1 cellular context compared by ENCODE assay signal in the genomic region with DNA sequence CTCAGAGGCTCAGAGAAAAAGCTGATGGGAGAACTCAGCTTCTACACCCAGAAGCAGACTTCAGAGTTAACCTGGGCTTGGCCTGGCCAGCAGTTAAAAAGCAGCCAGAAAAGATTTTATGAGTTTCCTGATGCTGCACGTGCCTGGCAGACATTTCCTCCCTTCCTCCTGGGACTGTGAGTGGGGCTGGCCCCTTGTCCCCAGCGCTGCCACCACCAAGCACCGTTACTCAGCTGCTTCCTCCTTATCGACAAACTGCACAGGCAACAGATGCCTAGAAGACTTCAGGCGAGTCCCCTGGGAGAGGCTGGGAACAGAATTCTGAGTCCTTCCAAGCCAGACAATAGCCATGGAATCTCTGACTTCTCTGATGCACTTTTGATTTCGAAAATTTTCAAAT.
TF ChIP-seq lines count a peak whose summit lies in the region.

No MANE protein-coding gene starts in this region.

TF ChIP-seq in GM23338, 12 proteins besides CTCF, POLR2A, EP300 and RAD21 (continued from another document):
- TF ChIP-seq, protein P1, sequence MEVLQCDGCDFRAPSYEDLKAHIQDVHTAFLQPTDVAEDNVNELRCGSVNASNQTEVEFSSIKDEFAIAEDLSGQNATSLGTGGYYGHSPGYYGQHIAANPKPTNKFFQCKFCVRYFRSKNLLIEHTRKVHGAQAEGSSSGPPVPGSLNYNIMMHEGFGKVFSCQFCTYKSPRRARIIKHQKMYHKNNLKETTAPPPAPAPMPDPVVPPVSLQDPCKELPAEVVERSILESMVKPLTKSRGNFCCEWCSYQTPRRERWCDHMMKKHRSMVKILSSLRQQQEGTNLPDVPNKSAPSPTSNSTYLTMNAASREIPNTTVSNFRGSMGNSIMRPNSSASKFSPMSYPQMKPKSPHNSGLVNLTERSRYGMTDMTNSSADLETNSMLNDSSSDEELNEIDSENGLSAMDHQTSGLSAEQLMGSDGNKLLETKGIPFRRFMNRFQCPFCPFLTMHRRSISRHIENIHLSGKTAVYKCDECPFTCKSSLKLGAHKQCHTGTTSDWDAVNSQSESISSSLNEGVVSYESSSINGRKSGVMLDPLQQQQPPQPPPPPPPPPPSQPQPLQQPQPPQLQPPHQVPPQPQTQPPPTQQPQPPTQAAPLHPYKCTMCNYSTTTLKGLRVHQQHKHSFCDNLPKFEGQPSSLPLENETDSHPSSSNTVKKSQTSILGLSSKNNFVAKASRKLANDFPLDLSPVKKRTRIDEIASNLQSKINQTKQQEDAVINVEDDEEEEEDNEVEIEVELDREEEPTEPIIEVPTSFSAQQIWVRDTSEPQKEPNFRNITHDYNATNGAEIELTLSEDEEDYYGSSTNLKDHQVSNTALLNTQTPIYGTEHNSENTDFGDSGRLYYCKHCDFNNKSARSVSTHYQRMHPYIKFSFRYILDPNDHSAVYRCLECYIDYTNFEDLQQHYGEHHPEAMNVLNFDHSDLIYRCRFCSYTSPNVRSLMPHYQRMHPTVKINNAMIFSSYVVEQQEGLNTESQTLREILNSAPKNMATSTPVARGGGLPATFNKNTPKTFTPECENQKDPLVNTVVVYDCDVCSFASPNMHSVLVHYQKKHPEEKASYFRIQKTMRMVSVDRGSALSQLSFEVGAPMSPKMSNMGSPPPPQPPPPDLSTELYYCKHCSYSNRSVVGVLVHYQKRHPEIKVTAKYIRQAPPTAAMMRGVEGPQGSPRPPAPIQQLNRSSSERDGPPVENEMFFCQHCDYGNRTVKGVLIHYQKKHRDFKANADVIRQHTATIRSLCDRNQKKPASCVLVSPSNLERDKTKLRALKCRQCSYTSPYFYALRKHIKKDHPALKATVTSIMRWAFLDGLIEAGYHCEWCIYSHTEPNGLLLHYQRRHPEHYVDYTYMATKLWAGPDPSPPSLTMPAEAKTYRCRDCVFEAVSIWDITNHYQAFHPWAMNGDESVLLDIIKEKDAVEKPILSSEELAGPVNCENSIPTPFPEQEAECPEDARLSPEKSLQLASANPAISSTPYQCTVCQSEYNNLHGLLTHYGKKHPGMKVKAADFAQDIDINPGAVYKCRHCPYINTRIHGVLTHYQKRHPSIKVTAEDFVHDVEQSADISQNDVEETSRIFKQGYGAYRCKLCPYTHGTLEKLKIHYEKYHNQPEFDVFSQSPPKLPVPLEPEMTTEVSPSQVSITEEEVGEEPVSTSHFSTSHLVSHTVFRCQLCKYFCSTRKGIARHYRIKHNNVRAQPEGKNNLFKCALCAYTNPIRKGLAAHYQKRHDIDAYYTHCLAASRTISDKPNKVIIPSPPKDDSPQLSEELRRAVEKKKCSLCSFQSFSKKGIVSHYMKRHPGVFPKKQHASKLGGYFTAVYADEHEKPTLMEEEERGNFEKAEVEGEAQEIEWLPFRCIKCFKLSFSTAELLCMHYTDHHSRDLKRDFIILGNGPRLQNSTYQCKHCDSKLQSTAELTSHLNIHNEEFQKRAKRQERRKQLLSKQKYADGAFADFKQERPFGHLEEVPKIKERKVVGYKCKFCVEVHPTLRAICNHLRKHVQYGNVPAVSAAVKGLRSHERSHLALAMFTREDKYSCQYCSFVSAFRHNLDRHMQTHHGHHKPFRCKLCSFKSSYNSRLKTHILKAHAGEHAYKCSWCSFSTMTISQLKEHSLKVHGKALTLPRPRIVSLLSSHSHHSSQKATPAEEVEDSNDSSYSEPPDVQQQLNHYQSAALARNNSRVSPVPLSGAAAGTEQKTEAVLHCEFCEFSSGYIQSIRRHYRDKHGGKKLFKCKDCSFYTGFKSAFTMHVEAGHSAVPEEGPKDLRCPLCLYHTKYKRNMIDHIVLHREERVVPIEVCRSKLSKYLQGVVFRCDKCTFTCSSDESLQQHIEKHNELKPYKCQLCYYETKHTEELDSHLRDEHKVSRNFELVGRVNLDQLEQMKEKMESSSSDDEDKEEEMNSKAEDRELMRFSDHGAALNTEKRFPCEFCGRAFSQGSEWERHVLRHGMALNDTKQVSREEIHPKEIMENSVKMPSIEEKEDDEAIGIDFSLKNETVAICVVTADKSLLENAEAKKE (CRISPR knock-in tag; IDR thresholded peaks at IDR 0.05), result no peak
- TF ChIP-seq, protein P2, sequence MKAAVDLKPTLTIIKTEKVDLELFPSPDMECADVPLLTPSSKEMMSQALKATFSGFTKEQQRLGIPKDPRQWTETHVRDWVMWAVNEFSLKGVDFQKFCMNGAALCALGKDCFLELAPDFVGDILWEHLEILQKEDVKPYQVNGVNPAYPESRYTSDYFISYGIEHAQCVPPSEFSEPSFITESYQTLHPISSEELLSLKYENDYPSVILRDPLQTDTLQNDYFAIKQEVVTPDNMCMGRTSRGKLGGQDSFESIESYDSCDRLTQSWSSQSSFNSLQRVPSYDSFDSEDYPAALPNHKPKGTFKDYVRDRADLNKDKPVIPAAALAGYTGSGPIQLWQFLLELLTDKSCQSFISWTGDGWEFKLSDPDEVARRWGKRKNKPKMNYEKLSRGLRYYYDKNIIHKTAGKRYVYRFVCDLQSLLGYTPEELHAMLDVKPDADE (IDR thresholded peaks at IDR 0.05), result no peak
- TF ChIP-seq STAT1 (IDR thresholded peaks at IDR 0.05; ENCODE audit: unreplicated experiment) (no peak), POLR2AphosphoS5 (IDR thresholded peaks at IDR 0.05; ENCODE audit: low read depth) (no peak), NANOG (IDR thresholded peaks at IDR 0.05; ENCODE audit: borderline replicate concordance) (no peak), CREB1 (CRISPR knock-in tag; IDR thresholded peaks at IDR 0.05; ENCODE audit: low read depth) (no peak), ZNF114 (CRISPR knock-in tag; IDR thresholded peaks at IDR 0.05) (no peak), EZH2phosphoT487 (IDR thresholded peaks at IDR 0.05; ENCODE audit: unreplicated experiment) (no peak)
